8 cellular contexts compared by ENCODE assay signal in the genomic region with DNA sequence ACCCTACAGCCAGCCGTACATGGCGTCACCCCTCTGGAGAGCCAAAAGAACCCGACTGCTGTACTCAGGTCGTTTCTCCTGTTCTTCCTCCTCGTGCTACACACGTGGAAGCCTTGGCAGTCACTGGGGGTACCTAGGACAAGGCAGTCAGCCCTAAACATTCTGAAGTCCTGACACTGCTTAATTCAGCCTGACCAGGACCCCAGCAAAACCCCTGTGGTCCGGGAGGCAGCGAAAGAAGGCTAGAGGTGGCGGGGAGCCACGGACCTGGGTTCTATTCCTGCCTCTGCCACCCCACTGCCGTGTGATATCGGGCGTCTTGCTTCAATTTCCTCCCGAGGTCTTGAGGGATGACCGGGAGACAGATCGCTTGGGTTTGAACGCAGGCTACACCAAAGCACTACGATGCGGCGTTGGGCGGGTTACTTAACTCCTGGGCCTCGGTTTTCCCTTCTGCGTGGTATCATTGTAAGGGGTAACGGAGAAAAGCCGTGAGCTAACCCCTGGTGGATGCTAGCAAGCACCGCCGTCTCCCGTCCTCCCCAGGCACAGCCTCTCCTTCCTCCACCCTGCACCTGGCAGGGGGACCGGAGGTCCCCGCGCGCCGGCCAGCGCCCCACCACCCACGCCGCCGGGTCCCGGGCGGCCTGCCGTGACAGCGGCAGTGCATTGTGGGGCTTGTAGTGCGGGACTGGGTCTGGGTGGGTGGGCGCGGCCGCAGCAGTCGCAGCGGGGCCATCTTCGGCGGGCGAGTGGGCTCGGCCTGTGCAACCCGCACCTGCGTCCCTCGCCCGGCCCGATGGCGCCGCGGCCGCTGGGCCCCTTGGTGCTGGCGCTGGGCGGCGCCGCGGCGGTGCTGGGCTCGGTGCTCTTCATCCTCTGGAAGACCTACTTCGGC. TPM values are rescaled to one million over a fixed set of nuclear protein-coding genes. Genes with fewer than 3 reads are reported as not detected.
DNase-seq lines count a peak whose midpoint lies in the region; ATAC-seq and TF ChIP-seq lines count a peak whose summit lies in the region.

A gene with protein sequence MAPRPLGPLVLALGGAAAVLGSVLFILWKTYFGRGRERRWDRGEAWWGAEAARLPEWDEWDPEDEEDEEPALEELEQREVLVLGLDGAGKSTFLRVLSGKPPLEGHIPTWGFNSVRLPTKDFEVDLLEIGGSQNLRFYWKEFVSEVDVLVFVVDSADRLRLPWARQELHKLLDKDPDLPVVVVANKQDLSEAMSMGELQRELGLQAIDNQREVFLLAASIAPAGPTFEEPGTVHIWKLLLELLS (plus strand): TSS at position 723 of the 898 bp plus-strand sequence. CDS start 77 bp downstream, at position 800.

- peak within 1 kb of the TSS; percentile 81 to 91 (median 85) for H3K4me3 Mint-ChIP-seq in brain

- no peaks in the 10 kb centered on the region for H3K9me3 Mint-ChIP-seq in brain

- H3K4me1 Mint-ChIP-seq in brain = peaks cover 28% of the 10 kb centered on the region

- H3K9ac ChIP-seq in skeletal muscle satellite cell (ENCODE audit: low read depth, low read length) = peak within 1 kb of the TSS; percentile 88

- ATAC-seq in HG02981 (IDR thresholded peaks at IDR 0.05; ENCODE audit: unreplicated experiment) (peak; percentile 28), GM21825 (IDR thresholded peaks at IDR 0.05; ENCODE audit: unreplicated experiment) (no peak)

- H3K4me1 ChIP-seq in skeletal muscle satellite cell (ENCODE audit: control insufficient read depth, insufficient read depth, low read length) = peaks cover 13% of the 10 kb centered on the region

- DNase-seq in T-helper 22 cell (ENCODE audit: low read depth) (peak; percentile 50), iPS-NIHi11 (ENCODE audit: low spot score) (peak; percentile 62), cortex of kidney (lab: John Stamatoyannopoulos, UW) (no peak)

- peaks cover 17% of the 10 kb centered on the region for H3K36me3 ChIP-seq in skeletal muscle satellite cell (ENCODE audit: insufficient read depth, low read length)

- no peaks in the 10 kb centered on the region for H3K9me3 ChIP-seq in skeletal muscle satellite cell (replicated peaks; ENCODE audit: low read length)

- TF ChIP-seq CTCF in brain (conservative IDR thresholded peaks at IDR 0.05) = no peak

- peak within 1 kb of the TSS in 3 of 5 experiments; percentile 60 to 90 (median 61) for H3K27ac Mint-ChIP-seq in brain

- no peaks in the 10 kb centered on the region for H3K27me3 ChIP-seq in skeletal muscle satellite cell (ENCODE audit: control insufficient read depth, insufficient read depth, low read length)

- peak within 1 kb of the TSS; percentile 92 for H3K4me2 ChIP-seq in skeletal muscle satellite cell (ENCODE audit: low read length)

- H3K4me3 ChIP-seq in skeletal muscle satellite cell (ENCODE audit: low read length) = peak within 1 kb of the TSS; percentile 87

- peak; percentile 25 for TF ChIP-seq POLR2A in GM10847 (IDR thresholded peaks at IDR 0.05; ENCODE audit: extremely low read depth, insufficient read length)

- H3K36me3 Mint-ChIP-seq in brain = peaks cover 30% of the 10 kb centered on the region

- H3K27me3 Mint-ChIP-seq in brain = peaks cover 9% of the 10 kb centered on the region

RNA-seq across cellular contexts. Expression of the gene that starts here (rescaled TPM):
- polyA plus RNA-seq in brain (ENCODE audit: insufficient read depth, low read depth, low replicate concordance) = 2.6 TPM
- total RNA-seq in skeletal muscle satellite cell (2012; rRNA removed) = 8.9 and 11.8 TPM in 2 replicates
